ENCODE assay signal across 8 cellular contexts in the genomic region with DNA sequence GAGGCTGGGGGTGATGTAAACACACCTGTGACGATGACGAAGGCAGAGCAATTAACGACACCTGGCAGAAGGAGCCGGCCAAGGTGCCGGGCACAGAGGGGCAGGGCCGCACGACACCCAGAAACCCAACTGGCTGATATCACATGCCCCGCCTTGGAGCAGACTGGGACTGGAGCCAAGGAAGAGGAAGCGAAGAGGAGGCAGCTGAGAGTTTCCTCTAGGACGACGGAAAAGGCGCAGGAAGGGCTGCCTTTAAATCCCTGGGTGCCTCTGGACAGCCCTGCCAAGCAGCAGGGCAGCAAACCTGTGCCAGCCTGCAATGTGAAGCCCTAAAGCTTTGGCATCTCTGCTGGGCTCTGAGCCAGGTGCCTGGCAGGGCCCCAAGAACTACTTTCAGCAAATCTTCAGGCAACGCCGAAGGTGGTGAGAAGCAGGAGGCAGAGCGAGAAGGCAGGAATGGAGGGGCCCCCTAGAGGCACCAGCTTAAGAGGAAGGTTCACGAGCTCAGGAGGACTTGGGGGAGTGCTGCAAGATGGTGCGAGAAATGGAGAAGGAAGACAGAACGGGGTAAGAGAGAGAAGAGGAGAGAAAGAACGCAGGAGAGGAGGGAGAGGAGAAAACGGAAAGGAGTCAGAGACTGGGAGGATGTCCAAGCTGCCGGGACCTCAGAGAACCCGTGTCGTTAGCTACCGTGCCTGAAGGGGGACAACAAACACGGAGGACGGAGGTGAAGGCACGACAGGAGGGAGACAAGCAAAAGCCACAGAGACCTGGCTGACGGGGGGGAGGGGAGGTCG. TPM values are rescaled to one million over a fixed set of nuclear protein-coding genes. Genes with fewer than 3 reads are reported as not detected.
DNase-seq lines count a peak whose midpoint lies in the region; ATAC-seq, FAIRE-seq and TF ChIP-seq lines count a peak whose summit lies in the region.

No MANE protein-coding gene starts in this region.

- DNase-seq in AG04449 (ENCODE audit: low read depth, low spot score): no peak
- DNase-seq in Jurkat, Clone E6-1 (ENCODE audit: low read depth, low spot score): peak; percentile 68
- DNase-seq in RCC 7860 (ENCODE audit: low spot score): peak; percentile 14
- peak; percentile 68 for DNase-seq in astrocyte of the spinal cord (ENCODE audit: low read depth, low spot score)
- DNase-seq in right cardiac atrium: peak; percentile 77 to 90 (median 89)
- DNase-seq in sigmoid colon: peak; percentile 94

- intact Hi-C loops in right cardiac atrium (cut with DNase I): loop anchor here (5.0 to 10.0 kb wide), 6 partner anchors 32 to 117 kb away; a partner anchor contains a TSS
- intact Hi-C loops in sigmoid colon (cut with DNase I): loop anchor here (2.0 to 10.0 kb wide), 2 partner anchors 45 to 295 kb away; no protein-coding TSS in a partner anchor

- POLR2A ChIA-PET in AG04449 (lab: Yijun Ruan, JAX): interaction anchor here (0.9 kb wide), 1 partner anchor 119 kb away, joined by 4 read pairs; no protein-coding TSS in a partner anchor

- H3K9me3 ChIP-seq in right cardiac atrium (ENCODE audit: control insufficient read depth, low read length): no peaks in the 10 kb centered on the region
- no peaks in the 10 kb centered on the region for H3K9me3 ChIP-seq in sigmoid colon

- H3K27me3 ChIP-seq in right cardiac atrium (ENCODE audit: control insufficient read depth, insufficient read depth): no peaks in the 10 kb centered on the region
- H3K27me3 ChIP-seq in sigmoid colon: no peaks in the 10 kb centered on the region

- peaks cover 0 to 18% (median 3%) of the 10 kb centered on the region in 4 donors for H3K36me3 ChIP-seq in sigmoid colon

- TF ChIP-seq EP300 in sigmoid colon (IDR thresholded peaks at IDR 0.05): no peak

- no peak overlapping the region for H3K4me3 ChIP-seq in AG04449 (ENCODE audit: low read depth, low read length)
- H3K4me3 ChIP-seq in Jurkat, Clone E6-1 (ENCODE audit: low read length): peak overlapping the region; percentile 60
- H3K4me3 ChIP-seq in astrocyte of the spinal cord (ENCODE audit: low read depth, low read length): no peak overlapping the region
- H3K4me3 ChIP-seq in right cardiac atrium (ENCODE audit: low read length): peak overlapping the region; percentile 5
- peak overlapping the region in 3 of 4 donors; percentile 26 to 32 (median 28) for H3K4me3 ChIP-seq in sigmoid colon

- in situ Hi-C loops in astrocyte of the spinal cord (cut with HindIII; ENCODE audit: low sequenced_read_pairs): no loop called here

- FAIRE-seq in RCC 7860 (lab: Jason Lieb, UNC): no peak

- WGBS in right cardiac atrium: 3% methylated on average over 29 of the region's 29 CpGs
- WGBS in sigmoid colon, 2 donors: 5 to 11% methylated on average over 29 of the region's 29 CpGs

- peak; percentile 7 for TF ChIP-seq CTCF in AG04449 (IDR thresholded peaks at IDR 0.05; ENCODE audit: insufficient read depth, low read length, missing control alignments)
- peak; percentile 40 for TF ChIP-seq CTCF in astrocyte of the spinal cord (IDR thresholded peaks at IDR 0.05; ENCODE audit: low read depth, low read length)
- TF ChIP-seq CTCF in sigmoid colon (IDR thresholded peaks at IDR 0.05): peak in 1 of 4 experiments; percentile 26

- CTCF ChIA-PET in AG04449 (lab: Yijun Ruan, JAX): interaction anchor here (1.2 to 2.4 kb wide), 6 partner anchors 8 to 81 kb away, joined by 3 to 10 read pairs (median 6); no protein-coding TSS in a partner anchor

- peaks cover 23% of the 10 kb centered on the region for H3K4me1 ChIP-seq in right cardiac atrium (ENCODE audit: control insufficient read depth, insufficient read depth, low read length)
- H3K4me1 ChIP-seq in sigmoid colon: peaks cover 0 to 95% (median 82%) of the 10 kb centered on the region in 4 donors

- peak in 1 of 2 donors; percentile 11 for TF ChIP-seq POLR2A in sigmoid colon (IDR thresholded peaks at IDR 0.05)

- peak; percentile 54 to 63 for ATAC-seq in right cardiac atrium
- no peak for ATAC-seq in HG03460 (IDR thresholded peaks at IDR 0.05; ENCODE audit: unreplicated experiment)
- ATAC-seq in HG02610 (IDR thresholded peaks at IDR 0.05; ENCODE audit: unreplicated experiment): no peak

- H3K27ac ChIP-seq in right cardiac atrium (ENCODE audit: low read length) (peak overlapping the region; percentile 57), sigmoid colon (peak overlapping the region; percentile 77 to 82 (median 80))

RNA-seq across cellular contexts. Expression of a gene that starts 25.3 kb away (rescaled TPM):
- 80.2 TPM for polyA plus RNA-seq in Jurkat, Clone E6-1 (2012; ENCODE audit: insufficient read depth, insufficient read length)
- total RNA-seq in right cardiac atrium (10 to 100 TPM; 38.6 to 46.0 (median 42.2) TPM), sigmoid colon (10 to 100 TPM; 52.9 to 87.4 (median 65.7) TPM)
- polyA plus RNA-seq in right cardiac atrium (47.7 TPM), sigmoid colon (10 to 100 TPM; 56.5 to 74.2 (median 66.4) TPM)

RNA-seq across cellular contexts. Expression of a gene that starts 33.8 kb away (rescaled TPM):
- 2.5 TPM for polyA plus RNA-seq in Jurkat, Clone E6-1 (2012; ENCODE audit: insufficient read depth, insufficient read length)
- 10 to 100 TPM; 40.6 to 50.5 (median 50.3) TPM for total RNA-seq in right cardiac atrium
- 37.4 TPM for polyA plus RNA-seq in right cardiac atrium
- total RNA-seq in sigmoid colon: 100 to 1,000 TPM in 2 of 4 donors, 10 to 100 TPM in 2; 43.1 to 271 (median 98.8) TPM
- 10 to 100 TPM in 1 of 3 donors, 1 to 10 TPM in 2; 4.6 to 23.4 (median 4.8) TPM for polyA plus RNA-seq in sigmoid colon

RNA-seq across cellular contexts. Expression of a gene that starts 52.5 kb away (rescaled TPM):
- polyA plus RNA-seq in Jurkat, Clone E6-1 (2012; ENCODE audit: insufficient read depth, insufficient read length): not detected
- total RNA-seq in right cardiac atrium (under 1 TPM in 2 of 4 donors, not detected in 2; 0.14 to 0.37 TPM), sigmoid colon (not detected)
- polyA plus RNA-seq in right cardiac atrium (0.18 TPM), sigmoid colon (under 1 TPM in 1 of 3 donors, not detected in 2; 0.03 TPM)

Comparison
In these comparisons a context has a peak if more than half of its experiments do, and no peak if none do; other contexts are left out.
1. H3K4me3 ChIP-seq: peak in Jurkat, Clone E6-1 (single experiment), right cardiac atrium (single experiment) and sigmoid colon (3 of 4); none in AG04449 (single experiment) and astrocyte of the spinal cord (single experiment).
2. ATAC-seq: peak in right cardiac atrium (2 of 2); none in HG03460 (single experiment) and HG02610 (single experiment).